1 cellular context compared by ENCODE assay signal in genomic region chr11:10655931-10656576, GRCh38.
TF ChIP-seq lines count a peak whose summit lies in the region.

No MANE protein-coding gene starts in this region.

TF ChIP-seq in IMR-90, 13 proteins besides CTCF, POLR2A, EP300 and RAD21:
- no peak for TF ChIP-seq NFE2L2 (IDR thresholded peaks at IDR 0.05; ENCODE audit: low read depth, low read length)
- TF ChIP-seq RCOR1 (IDR thresholded peaks at IDR 0.05; ENCODE audit: insufficient replicate concordance, low read length): no peak
- no peak for TF ChIP-seq CEBPB (IDR thresholded peaks at IDR 0.05; ENCODE audit: low read depth, low read length)
- TF ChIP-seq SMC3 (IDR thresholded peaks at IDR 0.05; ENCODE audit: low read depth, low read length): no peak
- TF ChIP-seq MAZ (IDR thresholded peaks at IDR 0.05; ENCODE audit: borderline replicate concordance, low read depth, low read length): no peak
- no peak for TF ChIP-seq MXI1 (IDR thresholded peaks at IDR 0.05; ENCODE audit: borderline replicate concordance, low read depth, low read length)
- TF ChIP-seq BHLHE40 (IDR thresholded peaks at IDR 0.05; ENCODE audit: low read depth, low read length): no peak
- no peak for TF ChIP-seq ELK1 (IDR thresholded peaks at IDR 0.05; ENCODE audit: borderline replicate concordance, low read depth, low read length)
- no peak for TF ChIP-seq CHD1 (IDR thresholded peaks at IDR 0.05; ENCODE audit: low read depth, low read length)
- no peak for TF ChIP-seq MAFK (IDR thresholded peaks at IDR 0.05; ENCODE audit: low read depth, low read length)
